ENCODE assay signal across 14 cellular contexts in genomic region chr9:28808042-28808441, GRCh38.
DNase-seq lines count a peak whose midpoint lies in the region; TF ChIP-seq lines count a peak whose summit lies in the region.
"Had no signal": no experiment of that assay in that cellular context is flagged by ENCODE, and none has a peak within 500 bp of the region (broad histone marks: within the 10 kb centered on the region; RNA-seq: fewer than 3 reads in every experiment).

No MANE protein-coding gene starts in this region.

- H3K79me2 ChIP-seq in Karpas-422 (ENCODE audit: low read length): no peaks in the 10 kb centered on the region

- DNase-seq in DMS53 (lab: John Stamatoyannopoulos, UW) (peak; percentile 7), DMS53 treated with DMSO at 0.1 percent for 48 hours (lab: John Stamatoyannopoulos, UW; ENCODE audit: unreplicated experiment) (no peak), NCI-H82 treated with DMSO at 0.1 percent for 48 hours (lab: John Stamatoyannopoulos, UW; ENCODE audit: unreplicated experiment) (peak; percentile 51), epithelial cell of esophagus (ENCODE audit: low read depth) (peak; percentile 82), pons (ENCODE audit: low spot score) (peak; percentile 17), Karpas-422 (no peak), Peyer's patch (no peak)
- DNase-seq in activated T-helper 1 cell treated with anti-CD3 and anti-CD28 coated beads, Interleukin-12 subunit alpha, Interleukin-12 subunit beta, Interleukin-2, Interleukin-4 antibody, amounts not matched to agents 30 ng/mL and 10 ng/mL and 1 ng/mL, durations not matched to agents 14 hours and 24 hours and 36 hours (ENCODE audit: low spot score): no peak
- DNase-seq: activated CD8-positive, alpha-beta memory T cell treated with anti-CD3 and anti-CD28 coated beads for 24 hours; activated naive CD8-positive, alpha-beta T cell treated with anti-CD3 and anti-CD28 coated beads, Interleukin-2, amount 10 ng/mL, durations not matched to agents 7 days and 5 days; DMS153; dorsolateral prefrontal cortex; GM23248 had no signal

- no peaks in the 10 kb centered on the region for H3K36me3 ChIP-seq in Karpas-422 (ENCODE audit: insufficient read depth, low read length)
- no peaks in the 10 kb centered on the region for H3K36me3 ChIP-seq in Peyer's patch

- intact Hi-C loops in activated T-helper 1 cell treated with anti-CD3 and anti-CD28 coated beads, Interleukin-12 subunit alpha, Interleukin-12 subunit beta, Interleukin-2, Interleukin-4 antibody, amounts not matched to agents 30 ng/mL and 10 ng/mL and 1 ng/mL, durations not matched to agents 14 hours and 24 hours and 36 hours (cut with micrococcal nuclease): no loop called here

- no peak overlapping the region for H2AFZ ChIP-seq in Karpas-422 (ENCODE audit: low read length)
- H2AFZ ChIP-seq: GM23248 had no signal

- no peaks in the 10 kb centered on the region for H3K9me3 Mint-ChIP-seq in activated T-helper 1 cell treated with anti-CD3 and anti-CD28 coated beads, Interleukin-12 subunit alpha, Interleukin-12 subunit beta, Interleukin-2, Interleukin-4 antibody, amounts not matched to agents 30 ng/mL and 10 ng/mL and 1 ng/mL, durations not matched to agents 14 hours and 24 hours and 36 hours
- H3K9me3 Mint-ChIP-seq: activated naive CD8-positive, alpha-beta T cell treated with anti-CD3 and anti-CD28 coated beads, Interleukin-2, amount 10 ng/mL, durations not matched to agents 7 days and 5 days had no signal

- no peak overlapping the region for H3K4me3 Mint-ChIP-seq in activated T-helper 1 cell treated with anti-CD3 and anti-CD28 coated beads, Interleukin-12 subunit alpha, Interleukin-12 subunit beta, Interleukin-2, Interleukin-4 antibody, amounts not matched to agents 30 ng/mL and 10 ng/mL and 1 ng/mL, durations not matched to agents 14 hours and 24 hours and 36 hours
- H3K4me3 Mint-ChIP-seq: activated naive CD8-positive, alpha-beta T cell treated with anti-CD3 and anti-CD28 coated beads, Interleukin-2, amount 10 ng/mL, durations not matched to agents 7 days and 5 days; T-helper 2 cell treated with Interferon-gamma antibody and Interleukin-4, amounts not matched to agents 5 μg/mL and 100 μg/mL, for 36 hours had no signal

- no peaks in the 10 kb centered on the region for H3K27me3 Mint-ChIP-seq in activated T-helper 1 cell treated with anti-CD3 and anti-CD28 coated beads, Interleukin-12 subunit alpha, Interleukin-12 subunit beta, Interleukin-2, Interleukin-4 antibody, amounts not matched to agents 30 ng/mL and 10 ng/mL and 1 ng/mL, durations not matched to agents 14 hours and 24 hours and 36 hours (ENCODE audit: insufficient read depth)
- H3K27me3 Mint-ChIP-seq: activated naive CD8-positive, alpha-beta T cell treated with anti-CD3 and anti-CD28 coated beads, Interleukin-2, amount 10 ng/mL, durations not matched to agents 7 days and 5 days had no signal

- H3K27ac Mint-ChIP-seq in activated T-helper 1 cell treated with anti-CD3 and anti-CD28 coated beads, Interleukin-12 subunit alpha, Interleukin-12 subunit beta, Interleukin-2, Interleukin-4 antibody, amounts not matched to agents 30 ng/mL and 10 ng/mL and 1 ng/mL, durations not matched to agents 14 hours and 24 hours and 36 hours: no peak overlapping the region
- H3K27ac Mint-ChIP-seq: activated naive CD8-positive, alpha-beta T cell treated with anti-CD3 and anti-CD28 coated beads, Interleukin-2, amount 10 ng/mL, durations not matched to agents 7 days and 5 days; T-helper 2 cell treated with Interferon-gamma antibody and Interleukin-4, amounts not matched to agents 5 μg/mL and 100 μg/mL, for 36 hours had no signal

- no peaks in the 10 kb centered on the region for H4K20me1 ChIP-seq in Karpas-422 (ENCODE audit: insufficient read depth, low read depth, low read length)

- H3K9me2 ChIP-seq in Karpas-422 (replicated peaks; ENCODE audit: insufficient read depth, low read length): no peaks in the 10 kb centered on the region; the same call in 1 of the 2 replicates

- H3K4me1 ChIP-seq in Karpas-422 (ENCODE audit: low read length) (no peaks in the 10 kb centered on the region), Peyer's patch (no peaks in the 10 kb centered on the region)

- TF ChIP-seq POLR2A in Peyer's patch (IDR thresholded peaks at IDR 0.05): no peak

- no peaks in the 10 kb centered on the region for H3K4me1 Mint-ChIP-seq in activated T-helper 1 cell treated with anti-CD3 and anti-CD28 coated beads, Interleukin-12 subunit alpha, Interleukin-12 subunit beta, Interleukin-2, Interleukin-4 antibody, amounts not matched to agents 30 ng/mL and 10 ng/mL and 1 ng/mL, durations not matched to agents 14 hours and 24 hours and 36 hours (ENCODE audit: low read depth)
- H3K4me1 Mint-ChIP-seq: activated naive CD8-positive, alpha-beta T cell treated with anti-CD3 and anti-CD28 coated beads, Interleukin-2, amount 10 ng/mL, durations not matched to agents 7 days and 5 days had no signal

- no peak overlapping the region for H3K4me3 ChIP-seq in epithelial cell of esophagus (ENCODE audit: low read length)
- no peak overlapping the region for H3K4me3 ChIP-seq in Karpas-422 (ENCODE audit: low read length)
- H3K4me3 ChIP-seq in Peyer's patch: no peak overlapping the region
- H3K4me3 ChIP-seq: dorsolateral prefrontal cortex, GM23248 had no signal

- H3K27ac ChIP-seq in Karpas-422 (ENCODE audit: low read length) (no peak overlapping the region), Peyer's patch (no peak overlapping the region)
- H3K27ac ChIP-seq: GM23248 had no signal

- no peak for TF ChIP-seq CTCF in epithelial cell of esophagus (IDR thresholded peaks at IDR 0.05; ENCODE audit: insufficient read depth, low read depth, low read length, missing control alignments)
- TF ChIP-seq CTCF in Peyer's patch (IDR thresholded peaks at IDR 0.05): no peak

- H3K27me3 ChIP-seq in Karpas-422 (ENCODE audit: low read length): no peaks in the 10 kb centered on the region
- H3K27me3 ChIP-seq in Peyer's patch: no peaks in the 10 kb centered on the region
- H3K27me3 ChIP-seq: dorsolateral prefrontal cortex had no signal

- H3K9ac ChIP-seq in Karpas-422 (ENCODE audit: low read length): no peak overlapping the region
- H3K9ac ChIP-seq: GM23248 had no signal

- no peaks in the 10 kb centered on the region for H3K36me3 Mint-ChIP-seq in activated T-helper 1 cell treated with anti-CD3 and anti-CD28 coated beads, Interleukin-12 subunit alpha, Interleukin-12 subunit beta, Interleukin-2, Interleukin-4 antibody, amounts not matched to agents 30 ng/mL and 10 ng/mL and 1 ng/mL, durations not matched to agents 14 hours and 24 hours and 36 hours (ENCODE audit: low read depth)
- H3K36me3 Mint-ChIP-seq: activated naive CD8-positive, alpha-beta T cell treated with anti-CD3 and anti-CD28 coated beads, Interleukin-2, amount 10 ng/mL, durations not matched to agents 7 days and 5 days had no signal

- no peak overlapping the region for H3K4me2 ChIP-seq in Karpas-422 (ENCODE audit: low read depth, low read length, poor library complexity, severe bottlenecking)

- peaks cover 10% of the 10 kb centered on the region for H3K9me3 ChIP-seq in Karpas-422 (ENCODE audit: low read length)
- no peaks in the 10 kb centered on the region for H3K9me3 ChIP-seq in Peyer's patch

Comparison
In these comparisons a context has a peak if more than half of its experiments do, and no peak if none do; other contexts are left out.
1. DNase-seq: peak in DMS53 (single experiment), NCI-H82 treated with DMSO at 0.1 percent for 48 hours (single experiment), epithelial cell of esophagus (single experiment) and pons (single experiment); none in DMS53 treated with DMSO at 0.1 percent for 48 hours (single experiment), Karpas-422 (single experiment), activated T-helper 1 cell treated with anti-CD3 and anti-CD28 coated beads, Interleukin-12 subunit alpha, Interleukin-12 subunit beta, Interleukin-2, Interleukin-4 antibody, amounts not matched to agents 30 ng/mL and 10 ng/mL and 1 ng/mL, durations not matched to agents 14 hours and 24 hours and 36 hours (single experiment) and Peyer's patch (0 of 3).